In genomic region chr15:56739964-56740640, GRCh38 we compare ENCODE assay signal across 15 cellular contexts. TPM values are rescaled to one million over a fixed set of nuclear protein-coding genes. Genes with fewer than 3 reads are reported as not detected.
DNase-seq lines count a peak whose midpoint lies in the region; ATAC-seq, FAIRE-seq and TF ChIP-seq lines count a peak whose summit lies in the region.
"Had no signal": no experiment of that assay in that cellular context is flagged by ENCODE, and none has a peak within 500 bp of the region (broad histone marks: within the 10 kb centered on the region; RNA-seq: fewer than 3 reads in every experiment).

No MANE protein-coding gene starts in this region.

- H3K9me3 Mint-ChIP-seq in MCF 10A (ENCODE audit: unreplicated experiment), result no peaks in the 10 kb centered on the region
- H3K9me3 Mint-ChIP-seq in naive thymus-derived CD8-positive, alpha-beta T cell, result peaks cover 0 to 2% (median 0%) of the 10 kb centered on the region in 9 donors
- H3K9me3 Mint-ChIP-seq: activated naive CD8-positive, alpha-beta T cell treated with anti-CD3 and anti-CD28 coated beads, Interleukin-2, amount 50 U/mL, for 24 hours had no signal

- peak; percentile 5 for TF ChIP-seq CTCF in MCF 10A (IDR thresholded peaks at IDR 0.05; ENCODE audit: unreplicated experiment)
- no peak for TF ChIP-seq CTCF in breast epithelium (IDR thresholded peaks at IDR 0.05)
- peak; percentile 48 to 65 (median 54) for TF ChIP-seq CTCF in K562 (IDR thresholded peaks at IDR 0.05 in 2 of 3, conservative IDR thresholded peaks at IDR 0.05 in 1 of 3; ENCODE audit: insufficient read depth in 2 of 3, low read depth in 1 of 3, low read length in 3 of 3)

- no peak overlapping the region for H3K9ac ChIP-seq in K562 (ENCODE audit: insufficient read depth in 1 of 2, low read depth in 2 of 2, low read length in 2 of 2)

- no peaks in the 10 kb centered on the region for H4K20me1 ChIP-seq in K562 (replicated peaks; ENCODE audit: control insufficient read depth, insufficient read depth, low read length)

- CTCF ChIA-PET in MCF 10A (lab: Yijun Ruan, JAX), result interaction anchor here (1.1 kb wide), 1 partner anchor 82 kb away, joined by 4 read pairs; no protein-coding TSS in a partner anchor
- CTCF ChIA-PET in K562 (lab: Yijun Ruan, JAX; ENCODE audit: low intra/inter-chr PET ratio), result no interaction called here

- POLR2A ChIA-PET in MCF 10A (lab: Yijun Ruan, JAX), result interaction anchor here (0.9 to 1.2 kb wide), 2 partner anchors 11 to 20 kb away, joined by 3 read pairs; no protein-coding TSS in a partner anchor
- POLR2A ChIA-PET in K562 (lab: Yijun Ruan, JAX), result interaction anchor here (2.9 kb wide), 1 partner anchor 19 kb away, joined by 15 read pairs; no protein-coding TSS in a partner anchor
- POLR2A ChIA-PET in naive thymus-derived CD8-positive, alpha-beta T cell (lab: Charles Lee), result no interaction called here

- peaks cover 5% of the 10 kb centered on the region for H3K4me1 Mint-ChIP-seq in MCF 10A (ENCODE audit: insufficient read depth, unreplicated experiment)
- H3K4me1 Mint-ChIP-seq in naive thymus-derived CD8-positive, alpha-beta T cell, result no peaks in the 10 kb centered on the region
- H3K4me1 Mint-ChIP-seq: activated naive CD8-positive, alpha-beta T cell treated with anti-CD3 and anti-CD28 coated beads, Interleukin-2, amount 50 U/mL, for 24 hours; CD4-positive, CD25-positive, alpha-beta regulatory T cell had no signal

- in situ Hi-C loops in K562 (cut with MboI), result no loop called here

- FAIRE-seq in K562 (lab: Jason Lieb, UNC), result peak; percentile 56
- FAIRE-seq: endothelial cell of umbilical vein had no signal

- H3K9me3 ChIP-seq in breast epithelium (no peaks in the 10 kb centered on the region), K562 (replicated peaks; ENCODE audit: control insufficient read depth, insufficient read depth, low read depth, low read length) (no peaks in the 10 kb centered on the region)

- no TSS peak for BruUV-seq in MCF 10A (replicated peaks; lab: Mats Ljungman, UMichigan)
- BruUV-seq in K562 (replicated peaks; lab: Mats Ljungman, UMichigan), result no TSS peak

- no peak overlapping the region for H3K4me2 ChIP-seq in K562 (ENCODE audit: insufficient read depth, low read length)

- ATAC-seq in K562 (peak; percentile 62), GM18870 (IDR thresholded peaks at IDR 0.05; ENCODE audit: unreplicated experiment) (no peak)
- no peak for ATAC-seq in naive thymus-derived CD8-positive, alpha-beta T cell
- ATAC-seq: activated naive CD8-positive, alpha-beta T cell treated with anti-CD3 and anti-CD28 coated beads, Interleukin-2, amount 50 U/mL, for 24 hours had no signal

- no peak overlapping the region for H3K27ac Mint-ChIP-seq in MCF 10A (ENCODE audit: low read depth, unreplicated experiment)
- no peak overlapping the region for H3K27ac Mint-ChIP-seq in naive thymus-derived CD8-positive, alpha-beta T cell
- H3K27ac Mint-ChIP-seq: activated naive CD8-positive, alpha-beta T cell treated with anti-CD3 and anti-CD28 coated beads, Interleukin-2, amount 50 U/mL, for 24 hours; CD4-positive, CD25-positive, alpha-beta regulatory T cell had no signal

- no peak overlapping the region for H3K4me3 ChIP-seq in breast epithelium
- no peak overlapping the region for H3K4me3 ChIP-seq in K562

- H3K4me1 ChIP-seq in breast epithelium (no peaks in the 10 kb centered on the region), K562 (replicated peaks in 1 of 2; ENCODE audit: control insufficient read depth in 2 of 2, insufficient read depth in 2 of 2, low read length in 2 of 2) (peaks cover 3 to 40% of the 10 kb centered on the region in 2 experiments; a peak in 3 of 5 replicates)

- H3K27ac ChIP-seq in breast epithelium (no peak overlapping the region), K562 (ENCODE audit: extremely low read depth, low read depth, low read length) (no peak overlapping the region)

- no peak for TF ChIP-seq POLR2A in breast epithelium (IDR thresholded peaks at IDR 0.05)
- TF ChIP-seq POLR2A in K562 (conservative IDR thresholded peaks at IDR 0.05), result no peak

- H3K36me3 ChIP-seq in breast epithelium, result no peaks in the 10 kb centered on the region
- no peaks in the 10 kb centered on the region for H3K36me3 ChIP-seq in K562 (ENCODE audit: control insufficient read depth, insufficient read depth, low read length)

- no peaks in the 10 kb centered on the region for H3K79me2 ChIP-seq in K562 (ENCODE audit: control insufficient read depth, insufficient read depth, low read length)

- H3K4me3 Mint-ChIP-seq in MCF 10A (ENCODE audit: unreplicated experiment), result no peak overlapping the region
- H3K4me3 Mint-ChIP-seq in naive thymus-derived CD8-positive, alpha-beta T cell, result no peak overlapping the region
- H3K4me3 Mint-ChIP-seq: activated naive CD8-positive, alpha-beta T cell treated with anti-CD3 and anti-CD28 coated beads, Interleukin-2, amount 50 U/mL, for 24 hours had no signal

- DNase-seq in MCF 10A (ENCODE audit: unreplicated experiment) (peak; percentile 9), breast epithelium (ENCODE audit: low spot score in 2 of 2) (no peak), MV-4-11 (lab: John Stamatoyannopoulos, UW) (peak; percentile 49), K562 (ENCODE audit: extremely low read depth in 1 of 4, low spot score in 3 of 4) (peak in 2 of 4 experiments; percentile 35 to 52), NCI-H187 (lab: John Stamatoyannopoulos, UW) (no peak), dedifferentiated amniotic fluid mesenchymal stem cell (ENCODE audit: extremely low spot score) (no peak)
- DNase-seq in naive thymus-derived CD8-positive, alpha-beta T cell, result no peak
- DNase-seq: activated naive CD8-positive, alpha-beta T cell treated with anti-CD3 and anti-CD28 coated beads, Interleukin-2, amount 50 U/mL, for 24 hours; NCI-H146; SHP77 treated with DMSO at 0.1 percent for 48 hours; stimulated activated CD4-positive, alpha-beta T cell treated with anti-CD3 and anti-CD28 coated beads, Interleukin-15, amount 100 ng/mL, for 24 hours; stimulated activated naive CD4-positive, alpha-beta T cell treated with Interleukin-2 at 50 U/mL for 16 hours had no signal

- intact Hi-C loops in MCF 10A (cut with micrococcal nuclease) (no loop called here), breast epithelium (cut with DNase I; ENCODE audit: low total_unique reads) (no loop called here), K562 (cut with micrococcal nuclease) (loop anchor here (5.0 to 10.0 kb wide), 2 partner anchors 62 to 125 kb away; no protein-coding TSS in a partner anchor)

- H3K36me3 Mint-ChIP-seq in MCF 10A (ENCODE audit: insufficient read depth, unreplicated experiment), result no peaks in the 10 kb centered on the region
- no peaks in the 10 kb centered on the region for H3K36me3 Mint-ChIP-seq in naive thymus-derived CD8-positive, alpha-beta T cell
- H3K36me3 Mint-ChIP-seq: CD4-positive, CD25-positive, alpha-beta regulatory T cell had no signal

- TF ChIP-seq EP300 in K562 (IDR thresholded peaks at IDR 0.05; ENCODE audit: low read length), result no peak

- peak overlapping the region; percentile 62 for H2AFZ ChIP-seq in K562 (ENCODE audit: low read depth, low read length)

- no peaks in the 10 kb centered on the region for H3K27me3 Mint-ChIP-seq in MCF 10A (ENCODE audit: insufficient read depth, unreplicated experiment)
- peaks cover 0 to 8% (median 5%) of the 10 kb centered on the region in 5 donors for H3K27me3 Mint-ChIP-seq in naive thymus-derived CD8-positive, alpha-beta T cell

- H3K27me3 ChIP-seq in breast epithelium (no peaks in the 10 kb centered on the region), K562 (ENCODE audit: control insufficient read depth in 2 of 2, insufficient read depth in 2 of 2, low read length in 2 of 2) (no peaks in the 10 kb centered on the region)

- H3K9me1 ChIP-seq in K562 (ENCODE audit: control insufficient read depth, insufficient read depth, low read length), result no peaks in the 10 kb centered on the region

- peak in 1 of 2 experiments; percentile 48; a peak in 2 of 4 replicates for TF ChIP-seq RAD21 in K562 (CRISPR knock-in tag; conservative IDR thresholded peaks at IDR 0.05 in 1 of 2, IDR thresholded peaks at IDR 0.05 in 1 of 2)

TF ChIP-seq in K562, 482 proteins besides CTCF, POLR2A, EP300 and RAD21 (continues in another document):
- no peak for TF ChIP-seq MCM2 (IDR thresholded peaks at IDR 0.05; ENCODE audit: low read depth)

RNA-seq across cellular contexts. Expression of gene ZNF280D, which starts 6.8 kb away (rescaled TPM):
- total RNA-seq in MCF 10A (2022) (30.5 and 30.8 TPM in 2 replicates), breast epithelium (10 to 100 TPM; 66.1 to 94.8 (median 86.5) TPM), K562 (2014; rRNA removed) (8.3 and 10.0 TPM in 2 replicates), K562 (2014; rRNA removed; fragmentation: Illumina TruSeq; extraction: Trizol) (21.8 and 25.5 TPM in 2 replicates), K562 (2015; rRNA removed; fragmentation: Illumina TruSeq; extraction: Trizol) (17.4 and 18.4 TPM in 2 replicates), K562 (2021) (18.6 and 22.0 TPM in 2 replicates)
- 19.1 and 52.2 TPM in 2 replicates for total RNA-seq in K562 (2011; cell fraction: chromatin; rRNA removed; ENCODE audit: low replicate concordance)
- 7.8 and 14.2 TPM in 2 replicates for total RNA-seq in K562 (2011; cell fraction: nucleolus; rRNA removed)
- total RNA-seq in K562 (2011; cell fraction: nucleoplasm; rRNA removed), result 29.7 and 45.3 TPM in 2 replicates
- polyA plus RNA-seq in K562 (2011; rRNA removed) (16.1 and 18.9 TPM in 2 replicates), K562 (2014; fragmentation: Illumina TruSeq; extraction: Trizol) (16.1 and 18.3 TPM in 2 replicates), K562 (2014; fragmentation: Nextera tagmentation; extraction: Ambion mirVana) (10 to 100 TPM; 10.2 to 12.1 TPM), K562 (2014; rRNA removed) (16.3 and 19.1 TPM in 2 replicates)
- polyA plus RNA-seq in K562 (2011; cell fraction: cytosol; rRNA removed), result 2.8 and 6.9 TPM in 2 replicates
- 9.7 and 16.2 TPM in 2 replicates for polyA plus RNA-seq in K562 (2011; cell fraction: nucleus; rRNA removed)
- 11.2 and 14.9 TPM in 2 replicates for polyA plus RNA-seq in K562 (2012)
- polyA minus RNA-seq in K562 (2011; rRNA and poly(A)+ RNA removed), result 20.2 and 25.8 TPM in 2 replicates
- polyA minus RNA-seq in K562 (2011; cell fraction: cytosol; rRNA and poly(A)+ RNA removed), result 4.1 and 7.2 TPM in 2 replicates
- 10.9 and 32.7 TPM in 2 replicates for polyA minus RNA-seq in K562 (2011; cell fraction: nucleus; rRNA and poly(A)+ RNA removed)
- 10 to 100 TPM; 46.6 to 51.1 TPM for total RNA-seq in naive thymus-derived CD8-positive, alpha-beta T cell
- polyA plus RNA-seq in naive thymus-derived CD8-positive, alpha-beta T cell, result 10 to 100 TPM; 10.6 to 14.4 (median 11.0) TPM

Comparison
In these comparisons a context has a peak if more than half of its experiments do, and no peak if none do; other contexts are left out.
1. DNase-seq: peak in MCF 10A (single experiment) and MV-4-11 (single experiment); none in breast epithelium (0 of 2), naive thymus-derived CD8-positive, alpha-beta T cell (0 of 10), NCI-H187 (0 of 2) and dedifferentiated amniotic fluid mesenchymal stem cell (single experiment).
2. CTCF ChIP-seq: peak in MCF 10A (single experiment) and K562 (3 of 3); none in breast epithelium (0 of 3).